18 cellular contexts compared by ENCODE assay signal in genomic region chr22:44719586-44720368, GRCh38. TPM values are rescaled to one million over a fixed set of nuclear protein-coding genes. Genes with fewer than 3 reads are reported as not detected.
DNase-seq lines count a peak whose midpoint lies in the region; ATAC-seq and TF ChIP-seq lines count a peak whose summit lies in the region.
"Had no signal": no experiment of that assay in that cellular context is flagged by ENCODE, and none has a peak within 500 bp of the region (broad histone marks: within the 10 kb centered on the region; RNA-seq: fewer than 3 reads in every experiment).

No MANE protein-coding gene starts in this region.

- H3K4me1 ChIP-seq in cardiac muscle cell (ENCODE audit: low read depth) = peaks cover 6% of the 10 kb centered on the region
- peaks cover 0 to 17% (median 0%) of the 10 kb centered on the region in 4 donors for H3K4me1 ChIP-seq in Peyer's patch
- no peaks in the 10 kb centered on the region for H3K4me1 ChIP-seq in thyroid gland

- TF ChIP-seq POLR2A in Peyer's patch (IDR thresholded peaks at IDR 0.05) (no peak), thyroid gland (IDR thresholded peaks at IDR 0.05) (no peak)

- H3K4me3 ChIP-seq in cardiac muscle cell (no peak overlapping the region), Peyer's patch (no peak overlapping the region), thyroid gland (replicated peaks in 1 of 3) (no peak overlapping the region)
- H3K4me3 ChIP-seq: thoracic aorta had no signal

- ATAC-seq in Right ventricle myocardium superior (ENCODE audit: poor library complexity) (no peak), HG02938 (IDR thresholded peaks at IDR 0.05; ENCODE audit: unreplicated experiment) (no peak)

- intact Hi-C loops in Right ventricle myocardium superior (cut with DNase I) (no loop called here), thyroid gland (cut with DNase I) (no loop called here)

- H3K9me3 ChIP-seq in cardiac muscle cell (ENCODE audit: low read depth) (no peaks in the 10 kb centered on the region), Peyer's patch (no peaks in the 10 kb centered on the region), thyroid gland (no peaks in the 10 kb centered on the region)
- H3K9me3 ChIP-seq: thoracic aorta had no signal

- H3K36me3 ChIP-seq in cardiac muscle cell (no peaks in the 10 kb centered on the region), Peyer's patch (peaks cover 0 to 24% (median 0%) of the 10 kb centered on the region in 3 donors), thyroid gland (no peaks in the 10 kb centered on the region)
- H3K36me3 ChIP-seq: thoracic aorta had no signal

- DNase-seq in cardiac muscle cell (ENCODE audit: low read depth in 1 of 2, low spot score in 1 of 2) = peak in 1 of 2 donors; percentile 80
- DNase-seq in Right ventricle myocardium superior = no peak
- peak in 2 of 3 donors; percentile 73 to 80 for DNase-seq in Peyer's patch
- DNase-seq in left kidney (ENCODE audit: low read depth, low spot score) = peak; percentile 55
- DNase-seq in thyroid gland = peak; percentile 47 to 62
- no peak for DNase-seq in T-helper 1 cell
- DNase-seq in foreskin melanocyte = no peak
- DNase-seq: activated naive CD4-positive, alpha-beta T cell; dermis blood vessel endothelial cell; DMS79; H7; midbrain; NCI-H187; SIG-M5; stimulated activated CD4-positive, alpha-beta T cell treated with anti-CD3 and anti-CD28 coated beads, Interleukin-2, amount 100 ng/mL, for 48 hours; T1000 had no signal

- H3K27me3 ChIP-seq in cardiac muscle cell (no peaks in the 10 kb centered on the region), Peyer's patch (no peaks in the 10 kb centered on the region), thyroid gland (no peaks in the 10 kb centered on the region)

- 55 to 72% methylated on average over 8 to 12 of the region's 13 CpGs for WGBS in thyroid gland, 2 donors

- H3K27ac ChIP-seq in cardiac muscle cell (peak overlapping the region; percentile 47), Peyer's patch (peak overlapping the region in 2 of 4 donors; percentile 5 to 17), thyroid gland (no peak overlapping the region)
- H3K27ac ChIP-seq: thoracic aorta had no signal

- TF ChIP-seq CTCF in cardiac muscle cell (IDR thresholded peaks at IDR 0.05; ENCODE audit: low read depth, low read length) (no peak), Peyer's patch (IDR thresholded peaks at IDR 0.05) (no peak), thyroid gland (IDR thresholded peaks at IDR 0.05) (no peak)

RNA-seq across cellular contexts. Expression of gene PRR5, which starts 17.8 kb away (rescaled TPM):
- total RNA-seq in cardiac muscle cell (32.1 and 41.7 TPM in 2 replicates), Right ventricle myocardium superior (2.9 TPM), Peyer's patch (10 to 100 TPM; 20.6 to 84.3 (median 51.0) TPM), thyroid gland (10 to 100 TPM; 17.3 to 31.8 (median 26.9) TPM)
- polyA plus RNA-seq in cardiac muscle cell = 36.5 and 44.3 TPM in 2 replicates

RNA-seq across cellular contexts. Expression of gene ARHGAP8, which starts 32.6 kb away (rescaled TPM):
- total RNA-seq in cardiac muscle cell (1.3 and 2.4 TPM in 2 replicates), Right ventricle myocardium superior (not detected), Peyer's patch (10 to 100 TPM; 14.9 to 38.8 (median 18.3) TPM), thyroid gland (10 to 100 TPM; 24.8 to 44.3 (median 28.0) TPM)
- 1.2 and 12.7 TPM in 2 replicates for polyA plus RNA-seq in cardiac muscle cell
- total RNA-seq: dermis blood vessel endothelial cell had no signal

Comparison
In these comparisons a context has a peak if more than half of its experiments do, and no peak if none do; other contexts are left out.
1. DNase-seq: peak in Peyer's patch (2 of 3), left kidney (single experiment) and thyroid gland (2 of 2); none in Right ventricle myocardium superior (single experiment), T-helper 1 cell (0 of 5) and foreskin melanocyte (single experiment).